ENCODE assay signal across 17 cellular contexts in the genomic region with DNA sequence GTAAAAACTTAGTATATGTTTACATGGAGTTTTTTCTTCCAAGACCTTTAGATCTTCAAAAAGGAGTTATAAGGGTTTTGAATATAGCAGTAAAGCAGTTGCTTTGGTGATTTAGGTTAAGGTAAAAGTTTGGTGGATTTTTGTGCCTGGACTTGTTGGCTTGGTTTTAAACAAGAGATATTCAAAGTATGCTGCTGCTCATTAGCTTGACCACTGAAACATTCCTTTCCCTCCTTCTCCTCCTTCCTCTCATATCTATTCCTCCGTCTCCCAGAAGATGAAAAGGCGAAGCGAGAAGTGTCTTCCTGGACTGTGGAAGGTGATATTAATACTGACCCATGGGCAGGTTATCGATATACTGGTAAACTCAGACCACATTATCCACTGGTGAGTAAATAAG. TPM values are rescaled to one million over a fixed set of nuclear protein-coding genes. Genes with fewer than 3 reads are reported as not detected.
DNase-seq lines count a peak whose midpoint lies in the region; FAIRE-seq and TF ChIP-seq lines count a peak whose summit lies in the region.
"Had no signal": no experiment of that assay in that cellular context is flagged by ENCODE, and none has a peak within 500 bp of the region (broad histone marks: within the 10 kb centered on the region; RNA-seq: fewer than 3 reads in every experiment).

No MANE protein-coding gene starts in this region.

- no peak overlapping the region for H2AFZ ChIP-seq in smooth muscle cell (ENCODE audit: low read depth)

- peak overlapping the region; percentile 7 for H3K4me2 ChIP-seq in smooth muscle cell
- H3K4me2 ChIP-seq: BLaER1 treated with 17β-estradiol and CSF1 and Interleukin-3, amounts not matched to agents 10 nM and 100 nM; KMS-11 had no signal

- peaks cover 24% of the 10 kb centered on the region for H3K36me3 ChIP-seq in smooth muscle cell (ENCODE audit: low read depth)
- peaks cover 0 to 41% (median 0%) of the 10 kb centered on the region in 3 donors for H3K36me3 ChIP-seq in tibial nerve

- H3K27me3 ChIP-seq in smooth muscle cell (ENCODE audit: low read depth): no peaks in the 10 kb centered on the region
- H3K27me3 ChIP-seq in tibial nerve: no peaks in the 10 kb centered on the region
- H3K27me3 ChIP-seq: BLaER1 treated with 17β-estradiol and CSF1 and Interleukin-3, amounts not matched to agents 10 nM and 100 nM had no signal

- H3K9ac ChIP-seq in smooth muscle cell (ENCODE audit: low read depth): no peak overlapping the region
- H3K9ac ChIP-seq: BLaER1 treated with 17β-estradiol and CSF1 and Interleukin-3, amounts not matched to agents 10 nM and 100 nM; KMS-11 had no signal

- WGBS in smooth muscle cell (ENCODE audit: low lambda C conversion rate): 55% methylated on average over 4 of the region's 4 CpGs
- WGBS in tibial nerve, 2 donors: 90 to 93% methylated on average over 4 of the region's 4 CpGs

- peak overlapping the region; percentile 58 for H3K27ac ChIP-seq in smooth muscle cell (ENCODE audit: low read depth)
- no peak overlapping the region for H3K27ac ChIP-seq in tibial nerve
- H3K27ac ChIP-seq: BLaER1 treated with 17β-estradiol and CSF1 and Interleukin-3, amounts not matched to agents 10 nM and 100 nM; KMS-11 had no signal

- no peak for TF ChIP-seq CTCF in smooth muscle cell (IDR thresholded peaks at IDR 0.05; ENCODE audit: borderline replicate concordance, insufficient read depth, poor library complexity, severe bottlenecking)
- TF ChIP-seq CTCF in tibial nerve (IDR thresholded peaks at IDR 0.05): no peak

- no peak overlapping the region for H3K4me3 ChIP-seq in smooth muscle cell
- no peak overlapping the region for H3K4me3 ChIP-seq in tibial nerve
- H3K4me3 ChIP-seq: BLaER1 treated with 17β-estradiol and CSF1 and Interleukin-3, amounts not matched to agents 10 nM and 100 nM had no signal

- no peak for TF ChIP-seq POLR2A in tibial nerve (IDR thresholded peaks at IDR 0.05)

- H3K9me3 ChIP-seq in smooth muscle cell (replicated peaks; ENCODE audit: low read depth): peaks cover 6% of the 10 kb centered on the region
- H3K9me3 ChIP-seq in tibial nerve: peaks cover 0 to 12% (median 4%) of the 10 kb centered on the region in 4 donors

- H3K4me1 ChIP-seq in smooth muscle cell (ENCODE audit: low read depth) (peaks cover 6% of the 10 kb centered on the region), tibial nerve (peaks cover 0 to 5% (median 0%) of the 10 kb centered on the region in 4 donors)

- TF ChIP-seq EP300 in tibial nerve (IDR thresholded peaks at IDR 0.05): no peak

- H3K79me2 ChIP-seq in smooth muscle cell (ENCODE audit: low read depth): peaks cover 78% of the 10 kb centered on the region

- peak; percentile 11 for DNase-seq in GM03348 (ENCODE audit: low spot score)
- peak; percentile 70 for DNase-seq in astrocyte of the hippocampus (ENCODE audit: low read depth, low spot score)
- DNase-seq in kidney tubule cell (ENCODE audit: low spot score): peak; percentile 27
- no peak for DNase-seq in smooth muscle cell (lab: John Stamatoyannopoulos, UW; ENCODE audit: unreplicated experiment)
- DNase-seq in RCC 7860 (ENCODE audit: low spot score): no peak
- no peak for DNase-seq in activated T-cell treated with anti-CD3 and anti-CD28 coated beads, Interleukin-2, amount 50 U/mL, for 1 hour
- DNase-seq in tibial nerve (ENCODE audit: low spot score in 2 of 2): no peak
- DNase-seq in NCI-H82 (lab: John Stamatoyannopoulos, UW): no peak
- DNase-seq: ACHN, DMS153, GOT3, NCI-H1092, NCI-H1694, NCI-H69, PC-3 had no signal

- FAIRE-seq in RCC 7860 (lab: Jason Lieb, UNC): no peak

- no peaks in the 10 kb centered on the region for H3F3A ChIP-seq in smooth muscle cell (ENCODE audit: low read depth)

- H4K20me1 ChIP-seq in smooth muscle cell (ENCODE audit: low read depth): no peaks in the 10 kb centered on the region

RNA-seq across cellular contexts. Expression of a gene that starts 38.4 kb away (rescaled TPM):
- total RNA-seq in smooth muscle cell (57.9 and 73.3 TPM in 2 replicates), tibial nerve (10 to 100 TPM; 16.4 to 32.1 (median 20.0) TPM)
- 19.1 and 33.0 TPM in 2 replicates for polyA plus RNA-seq in smooth muscle cell

RNA-seq across cellular contexts. Expression of a gene that starts 54.6 kb away (rescaled TPM):
- total RNA-seq in smooth muscle cell (128 and 132 TPM in 2 replicates), tibial nerve (100 to 1,000 TPM; 111 to 139 (median 122) TPM)
- 137 and 150 TPM in 2 replicates for polyA plus RNA-seq in smooth muscle cell

Comparison
In these comparisons a context has a peak if more than half of its experiments do, and no peak if none do; other contexts are left out.
1. DNase-seq: peak in GM03348 (single experiment), astrocyte of the hippocampus (single experiment) and kidney tubule cell (single experiment); none in smooth muscle cell (single experiment), RCC 7860 (single experiment), activated T-cell treated with anti-CD3 and anti-CD28 coated beads, Interleukin-2, amount 50 U/mL, for 1 hour (single experiment), tibial nerve (0 of 2) and NCI-H82 (single experiment).